Comparison of ENCODE assay signal across 7 cellular contexts in the genomic region with DNA sequence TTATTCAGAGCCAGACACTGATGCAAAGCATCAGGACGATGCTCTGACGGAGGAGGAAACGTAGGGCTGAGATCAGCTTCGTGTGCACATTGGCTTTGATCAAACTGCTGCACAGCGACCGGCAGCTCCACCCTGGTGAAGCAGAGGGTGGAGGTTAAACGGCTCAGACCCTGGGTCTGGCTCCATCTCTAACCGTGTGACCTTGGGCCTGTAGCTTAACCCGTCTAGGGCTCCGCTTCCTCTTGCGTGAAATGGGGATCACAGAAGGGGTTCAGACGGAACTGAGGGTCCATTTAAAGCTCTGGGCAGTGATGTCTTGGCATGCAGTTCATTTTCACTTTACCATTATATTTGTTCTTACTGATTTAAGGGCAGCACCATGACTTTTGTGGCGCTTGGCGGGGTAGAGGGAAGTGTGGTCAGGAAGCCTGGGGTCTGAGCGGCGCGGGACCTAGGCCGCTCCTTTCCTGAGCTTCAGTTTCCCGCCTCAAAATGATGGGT. TPM values are rescaled to one million over a fixed set of nuclear protein-coding genes. Genes with fewer than 3 reads are reported as not detected.
A peak's percentile ranks its signal among the peaks of the same experiment; 100 is the strongest.
DNase-seq lines count a peak whose midpoint lies in the region; ATAC-seq and TF ChIP-seq lines count a peak whose summit lies in the region.

No MANE protein-coding gene starts in this region.

- H3K4me3 Mint-ChIP-seq in activated T-helper 17 cell treated with anti-CD3 and anti-CD28 coated beads, Interleukin-2, amount 50 U/mL, for 72 hours: peak overlapping the region; percentile 99

- peak; percentile 66 for ATAC-seq in activated T-helper 17 cell treated with anti-CD3 and anti-CD28 coated beads, Interleukin-2, amount 50 U/mL, for 72 hours (replicated peaks)
- peak; percentile 29 for ATAC-seq in Right ventricle myocardium superior (ENCODE audit: poor library complexity)

- H3K27me3 ChIP-seq in prostate gland (replicated peaks; ENCODE audit: insufficient read depth): no peaks in the 10 kb centered on the region

- H3K36me3 Mint-ChIP-seq in activated T-helper 17 cell treated with anti-CD3 and anti-CD28 coated beads, Interleukin-2, amount 50 U/mL, for 72 hours (ENCODE audit: low read depth): peaks cover 52% of the 10 kb centered on the region

- peak overlapping the region; percentile 57 for H3K4me3 ChIP-seq in GM12875 (ENCODE audit: low read depth, low read length)
- peak overlapping the region; percentile 55 for H3K4me3 ChIP-seq in HFF-Myc (replicated peaks; ENCODE audit: low read depth, low read length)
- H3K4me3 ChIP-seq in prostate gland: peak overlapping the region; percentile 67 to 75

- no peak for TF ChIP-seq POLR2A in prostate gland (IDR thresholded peaks at IDR 0.05)

- peaks cover 12% of the 10 kb centered on the region for H3K4me1 Mint-ChIP-seq in activated T-helper 17 cell treated with anti-CD3 and anti-CD28 coated beads, Interleukin-2, amount 50 U/mL, for 72 hours

- intact Hi-C loops in Right ventricle myocardium superior (cut with DNase I): no loop called here
- intact Hi-C loops in prostate gland (cut with DNase I): no loop called here

- no peaks in the 10 kb centered on the region for H3K27me3 Mint-ChIP-seq in activated T-helper 17 cell treated with anti-CD3 and anti-CD28 coated beads, Interleukin-2, amount 50 U/mL, for 72 hours

- TF ChIP-seq CTCF in GM12875 (IDR thresholded peaks at IDR 0.05; ENCODE audit: borderline replicate concordance, insufficient read depth, low read depth, low read length): no peak
- TF ChIP-seq CTCF in HFF-Myc (IDR thresholded peaks at IDR 0.05; ENCODE audit: low read depth, low read length, missing control alignments): no peak
- TF ChIP-seq CTCF in prostate gland (IDR thresholded peaks at IDR 0.05): no peak

- H3K36me3 ChIP-seq in prostate gland: no peaks in the 10 kb centered on the region

- no peaks in the 10 kb centered on the region for H3K9me3 ChIP-seq in prostate gland

- WGBS in prostate gland: 3% methylated on average over 19 of the region's 19 CpGs

- H3K4me1 ChIP-seq in prostate gland (replicated peaks): no peaks in the 10 kb centered on the region

- no peak for DNase-seq in HFF-Myc (ENCODE audit: extremely low read depth, low read depth)
- DNase-seq in NCI-H82 treated with DMSO at 0.1 percent for 48 hours (lab: John Stamatoyannopoulos, UW; ENCODE audit: unreplicated experiment): peak; percentile 64
- peak; percentile 44 for DNase-seq in Right ventricle myocardium superior
- DNase-seq in prostate gland (ENCODE audit: low spot score): no peak
- no peak for DNase-seq in NCI-H2107 treated with DMSO at 0.1 percent for 48 hours (lab: John Stamatoyannopoulos, UW; ENCODE audit: unreplicated experiment)

- H3K27ac ChIP-seq in prostate gland: peak overlapping the region; percentile 59 to 64

- peak overlapping the region; percentile 100 for H3K27ac Mint-ChIP-seq in activated T-helper 17 cell treated with anti-CD3 and anti-CD28 coated beads, Interleukin-2, amount 50 U/mL, for 72 hours

- H3K9me3 Mint-ChIP-seq in activated T-helper 17 cell treated with anti-CD3 and anti-CD28 coated beads, Interleukin-2, amount 50 U/mL, for 72 hours: no peaks in the 10 kb centered on the region

RNA-seq across cellular contexts. Expression of a gene that starts 0.6 kb away (rescaled TPM):
- 10 to 100 TPM; 35.9 to 37.6 TPM for total RNA-seq in activated T-helper 17 cell treated with anti-CD3 and anti-CD28 coated beads, Interleukin-2, amount 50 U/mL, for 72 hours
- 4.5 TPM for total RNA-seq in Right ventricle myocardium superior
- 1 to 10 TPM; 8.2 to 9.7 TPM for total RNA-seq in prostate gland

Comparison
In these comparisons a context has a peak if more than half of its experiments do, and no peak if none do; other contexts are left out.
1. DNase-seq: peak in NCI-H82 treated with DMSO at 0.1 percent for 48 hours (single experiment) and Right ventricle myocardium superior (single experiment); none in HFF-Myc (single experiment), prostate gland (single experiment) and NCI-H2107 treated with DMSO at 0.1 percent for 48 hours (single experiment).
2. Peak in every context shown above with its lines, with median percentiles within 50 percentile points of each other: H3K4me3 ChIP-seq.